ENCODE assay signal across 24 cellular contexts in the genomic region with DNA sequence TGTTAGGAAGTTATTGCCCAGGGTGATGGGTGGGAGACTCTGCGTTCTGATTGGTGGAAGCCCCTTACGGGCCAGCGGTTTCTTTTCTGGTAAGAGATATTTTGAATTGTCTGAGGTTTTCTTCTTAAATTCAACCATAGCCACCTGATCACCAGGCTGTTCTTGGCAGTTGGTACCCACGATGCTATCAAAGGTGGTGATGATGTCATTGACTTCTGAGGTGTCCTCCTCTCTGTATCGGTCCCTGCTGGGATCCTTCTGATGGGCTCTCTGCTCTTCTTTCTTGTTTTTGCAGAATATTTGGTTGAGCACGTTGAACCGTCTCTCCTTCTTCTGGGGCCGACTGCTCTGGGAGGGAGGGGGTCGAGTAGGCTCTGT.
A peak's percentile ranks its signal among the peaks of the same experiment; 100 is the strongest.
DNase-seq lines count a peak whose midpoint lies in the region; ATAC-seq, FAIRE-seq and TF ChIP-seq lines count a peak whose summit lies in the region.
"Had no signal": no experiment of that assay in that cellular context is flagged by ENCODE, and none has a peak within 500 bp of the region (broad histone marks: within the 10 kb centered on the region; RNA-seq: fewer than 3 reads in every experiment).

No MANE protein-coding gene starts in this region.

- DNase-seq in CD4-positive, alpha-beta T cell: no peak
- no peak for DNase-seq in GM12878 (ENCODE audit: low read depth, low spot score)
- DNase-seq in naive thymus-derived CD4-positive, alpha-beta T cell: no peak
- no peak for DNase-seq in T-helper 9 cell
- DNase-seq in HAP-1 (ENCODE audit: low spot score in 2 of 2): no peak
- DNase-seq: BE2C, DMS153, H7, NCI-H1092, NCI-H1417 treated with DMSO at 0.1 percent for 48 hours, NCI-H1694 treated with DMSO at 0.1 percent for 48 hours, NCI-H2081 treated with DMSO at 0.1 percent for 48 hours, NCI-H2171, NCI-H510A, NCI-H69, Peyer's patch, SHP77 treated with DMSO at 0.1 percent for 48 hours had no signal

- H3K27ac ChIP-seq in CD4-positive, alpha-beta T cell (ENCODE audit: low read depth, low read length): no peak overlapping the region
- H3K27ac ChIP-seq in HEK293 (ENCODE audit: extremely low read depth, low read depth, low read length) (no peak overlapping the region), GM12878 (ENCODE audit: control insufficient read depth, insufficient read depth) (no peak overlapping the region)
- no peak overlapping the region for H3K27ac ChIP-seq in naive thymus-derived CD4-positive, alpha-beta T cell (ENCODE audit: low read depth, low read length)
- H3K27ac ChIP-seq: GM23248, Peyer's patch had no signal

- H3K4me3 ChIP-seq in HEK293 (ENCODE audit: low read depth, low read length) (no peak overlapping the region), GM12878 (no peak overlapping the region), HAP-1 (no peak overlapping the region)
- H3K4me3 ChIP-seq in naive thymus-derived CD4-positive, alpha-beta T cell (ENCODE audit: low read length): no peak overlapping the region
- H3K4me3 ChIP-seq: GM23248, Peyer's patch had no signal

- TF ChIP-seq POLR2A in GM12878 (IDR thresholded peaks at IDR 0.05; ENCODE audit: low read depth, low read length): no peak

- H3K36me3 ChIP-seq in HEK293 (ENCODE audit: control insufficient read depth in 2 of 2, insufficient read depth in 1 of 2, low read length in 2 of 2): no peaks in the 10 kb centered on the region; a peak in 1 of 3 replicates
- no peaks in the 10 kb centered on the region for H3K36me3 ChIP-seq in GM12878 (ENCODE audit: control insufficient read depth in 2 of 2, insufficient read depth in 2 of 2, low read length in 1 of 2)
- H3K36me3 ChIP-seq in naive thymus-derived CD4-positive, alpha-beta T cell (ENCODE audit: control insufficient read depth in 2 of 3, insufficient read depth in 3 of 3, low read length in 3 of 3): peaks cover 0 to 21% (median 0%) of the 10 kb centered on the region in 3 experiments
- no peaks in the 10 kb centered on the region for H3K36me3 ChIP-seq in HAP-1 (replicated peaks)
- H3K36me3 ChIP-seq: BE2C, Peyer's patch had no signal

- H3K27ac Mint-ChIP-seq in CD4-positive, alpha-beta T cell: peak overlapping the region; percentile 68
- H3K27ac Mint-ChIP-seq in naive thymus-derived CD4-positive, alpha-beta T cell: peak overlapping the region in 7 of 9 donors; percentile 16 to 77 (median 46)

- no peaks in the 10 kb centered on the region for H3K27me3 ChIP-seq in CD4-positive, alpha-beta T cell (ENCODE audit: control insufficient read depth, insufficient read depth, low read length)
- H3K27me3 ChIP-seq in GM12878 (replicated peaks in 1 of 2; ENCODE audit: control insufficient read depth in 2 of 2, insufficient read depth in 2 of 2, low read length in 1 of 2) (no peaks in the 10 kb centered on the region; a peak in 1 of 4 replicates), HAP-1 (ENCODE audit: low read depth) (no peaks in the 10 kb centered on the region)
- no peaks in the 10 kb centered on the region for H3K27me3 ChIP-seq in naive thymus-derived CD4-positive, alpha-beta T cell (ENCODE audit: control insufficient read depth in 2 of 2, insufficient read depth in 2 of 2, low read length in 2 of 2)
- H3K27me3 ChIP-seq: BE2C, Peyer's patch had no signal

- no peak overlapping the region for H3K9ac ChIP-seq in GM12878 (ENCODE audit: control insufficient read depth, insufficient read depth, low read length)

- no peak overlapping the region for H3K4me2 ChIP-seq in GM12878 (ENCODE audit: control insufficient read depth, insufficient read depth)

- SMC1A ChIA-PET in GM12878 (lab: Charles Lee; ENCODE audit: uncharacterized antibody, unreplicated experiment): no interaction called here

- no peaks in the 10 kb centered on the region for H4K20me1 ChIP-seq in GM12878 (ENCODE audit: control insufficient read depth, insufficient read depth)

- RAD21 ChIA-PET in GM12878 (lab: Charles Lee; ENCODE audit: unreplicated experiment): no interaction called here

- H3K4me3 Mint-ChIP-seq in CD4-positive, alpha-beta T cell: no peak overlapping the region
- peak overlapping the region in 1 of 10 donors; percentile 16 for H3K4me3 Mint-ChIP-seq in naive thymus-derived CD4-positive, alpha-beta T cell
- H3K4me3 Mint-ChIP-seq: CD14-positive monocyte had no signal

- TF ChIP-seq EP300 in GM12878 (IDR thresholded peaks at IDR 0.05; ENCODE audit: borderline replicate concordance in 1 of 2, control insufficient read depth in 1 of 2, low read depth in 2 of 2, low read length in 2 of 2): no peak

- WGBS in GM12878 (ENCODE audit: insufficient coverage, insufficient replicate concordance, low lambda C conversion rate, missing lambda C conversion rate): 68% methylated on average over 9 of the region's 9 CpGs

- no TSS peak for BruUV-seq in GM12878 (replicated peaks; lab: Mats Ljungman, UMichigan)

- H3K36me3 Mint-ChIP-seq in CD4-positive, alpha-beta T cell (ENCODE audit: low read depth): peaks cover 58% of the 10 kb centered on the region
- H3K36me3 Mint-ChIP-seq in naive thymus-derived CD4-positive, alpha-beta T cell: peaks cover 8 to 40% (median 34%) of the 10 kb centered on the region in 5 donors

- in situ Hi-C loops in GM12878 (cut with MboI): no loop called here
- in situ Hi-C loops in HAP-1 (cut with MboI; ENCODE audit: low sequenced_read_pairs): no loop called here

- no peaks in the 10 kb centered on the region for H3K9me3 Mint-ChIP-seq in CD4-positive, alpha-beta T cell
- H3K9me3 Mint-ChIP-seq in naive thymus-derived CD4-positive, alpha-beta T cell: no peaks in the 10 kb centered on the region
- H3K9me3 Mint-ChIP-seq: CD14-positive monocyte, HFFc6 had no signal

- no peak for TF ChIP-seq CTCF in CD4-positive, alpha-beta T cell (IDR thresholded peaks at IDR 0.05)
- TF ChIP-seq CTCF in HEK293 (tag by site-specific recombination; IDR thresholded peaks at IDR 0.05) (no peak), GM12878 (IDR thresholded peaks at IDR 0.05 in 2 of 3, conservative IDR thresholded peaks at IDR 0.05 in 1 of 3; ENCODE audit: control insufficient read depth in 2 of 3, extremely low read depth in 1 of 3, insufficient read depth in 1 of 3, low read depth in 3 of 3, low read length in 3 of 3) (no peak)

- H3K4me1 Mint-ChIP-seq in CD4-positive, alpha-beta T cell (ENCODE audit: low read depth): peaks cover 33% of the 10 kb centered on the region
- H3K4me1 Mint-ChIP-seq in naive thymus-derived CD4-positive, alpha-beta T cell: peaks cover 10 to 59% (median 36%) of the 10 kb centered on the region in 7 donors

- CTCF ChIA-PET in CD4-positive, alpha-beta T cell (lab: Charles Lee): no interaction called here
- CTCF ChIA-PET in HEK293 (lab: Yijun Ruan, JAX) (no interaction called here), GM12878 (lab: Yijun Ruan, JAX) (no interaction called here)
- CTCF ChIA-PET in naive thymus-derived CD4-positive, alpha-beta T cell (lab: Charles Lee): no interaction called here

- no peaks in the 10 kb centered on the region for H3K9me3 ChIP-seq in CD4-positive, alpha-beta T cell (ENCODE audit: control insufficient read depth, low read length)
- H3K9me3 ChIP-seq in HEK293 (ENCODE audit: control insufficient read depth, insufficient read depth, low read depth, low read length) (no peaks in the 10 kb centered on the region), GM12878 (replicated peaks; ENCODE audit: control insufficient read depth, insufficient read depth, low read length) (no peaks in the 10 kb centered on the region), HAP-1 (no peaks in the 10 kb centered on the region)
- no peaks in the 10 kb centered on the region for H3K9me3 ChIP-seq in naive thymus-derived CD4-positive, alpha-beta T cell (ENCODE audit: control insufficient read depth in 2 of 3, low read length in 3 of 3)
- H3K9me3 ChIP-seq: BE2C, Peyer's patch had no signal

- no peak overlapping the region for H2AFZ ChIP-seq in GM12878 (ENCODE audit: control insufficient read depth, low read depth, low read length)

- H3K79me2 ChIP-seq in GM12878 (ENCODE audit: control insufficient read depth, insufficient read depth, low read length): no peaks in the 10 kb centered on the region

- no peak for FAIRE-seq in GM12878 (lab: Jason Lieb, UNC)
- FAIRE-seq: GM18507, HTR-8/SVneo had no signal

- H3K27me3 Mint-ChIP-seq in CD4-positive, alpha-beta T cell: no peaks in the 10 kb centered on the region
- no peaks in the 10 kb centered on the region for H3K27me3 Mint-ChIP-seq in naive thymus-derived CD4-positive, alpha-beta T cell

- no peak for TF ChIP-seq RAD21 in GM12878 (IDR thresholded peaks at IDR 0.05; ENCODE audit: insufficient read depth, low read depth, low read length)

- intact Hi-C loops in CD4-positive, alpha-beta T cell (cut with DNase I, micrococcal nuclease): loop anchor here in 1 of 2 experiments (5.0 kb wide), 1 partner anchor 71 kb away; no protein-coding TSS in a partner anchor
- intact Hi-C loops in GM12878 (cut with micrococcal nuclease; ENCODE audit: unreplicated experiment): no loop called here
- intact Hi-C loops in naive thymus-derived CD4-positive, alpha-beta T cell (cut with micrococcal nuclease): no loop called here

- H3K4me1 ChIP-seq in HEK293 (ENCODE audit: control insufficient read depth, insufficient read depth, low read length): peaks cover 12% of the 10 kb centered on the region
- H3K4me1 ChIP-seq in GM12878 (ENCODE audit: control insufficient read depth, insufficient read depth, low read length): no peaks in the 10 kb centered on the region
- peaks cover 0 to 22% of the 10 kb centered on the region in 2 donors for H3K4me1 ChIP-seq in naive thymus-derived CD4-positive, alpha-beta T cell (ENCODE audit: control insufficient read depth in 2 of 2, insufficient read depth in 2 of 2, low read length in 2 of 2)
- H3K4me1 ChIP-seq in HAP-1: peaks cover 3% of the 10 kb centered on the region; the same call in 1 of the 2 replicates
- H3K4me1 ChIP-seq: BE2C, Peyer's patch had no signal

- POLR2A ChIA-PET in CD4-positive, alpha-beta T cell (lab: Charles Lee): interaction anchor here (1.6 kb wide), 1 partner anchor 11 kb away, joined by 4 read pairs; no protein-coding TSS in a partner anchor
- POLR2A ChIA-PET in HEK293 (lab: Yijun Ruan, JAX): interaction anchor here (0.6 to 0.9 kb wide), 2 partner anchors 12 to 88 kb away, joined by 3 to 4 read pairs; no protein-coding TSS in a partner anchor
- POLR2A ChIA-PET in GM12878 (lab: Charles Lee): no interaction called here
- POLR2A ChIA-PET in naive thymus-derived CD4-positive, alpha-beta T cell (lab: Charles Lee): interaction anchor here (0.9 to 11.1 kb wide), 5 partner anchors 9 to 102 kb away, joined by 3 to 78 read pairs (median 3); no protein-coding TSS in a partner anchor

- ATAC-seq in CD4-positive, alpha-beta T cell (ENCODE audit: poor library complexity): no peak
- no peak for ATAC-seq in GM12878
- no peak for ATAC-seq in naive thymus-derived CD4-positive, alpha-beta T cell
- ATAC-seq in HG02884 (IDR thresholded peaks at IDR 0.05; ENCODE audit: unreplicated experiment): no peak

TF ChIP-seq in HEK293, 187 proteins besides CTCF, POLR2A, EP300 and RAD21 (continues in another document):
- TF ChIP-seq ZNF473 (tag by site-specific recombination; IDR thresholded peaks at IDR 0.05): no peak
- TF ChIP-seq ZNF423 (tag by site-specific recombination; IDR thresholded peaks at IDR 0.05): no peak

TF ChIP-seq in GM12878, 131 proteins besides CTCF, POLR2A, EP300 and RAD21:
- no peak for TF ChIP-seq RCOR1 (conservative IDR thresholded peaks at IDR 0.05; ENCODE audit: low read depth, low read length)
- 0 out of 2 replicates have a peak, but pooled peaks have one; percentile 23 for TF ChIP-seq ATF7 (IDR thresholded peaks at IDR 0.05; ENCODE audit: low read depth)
